ENCODE assay signal across 1 cellular context in the genomic region with DNA sequence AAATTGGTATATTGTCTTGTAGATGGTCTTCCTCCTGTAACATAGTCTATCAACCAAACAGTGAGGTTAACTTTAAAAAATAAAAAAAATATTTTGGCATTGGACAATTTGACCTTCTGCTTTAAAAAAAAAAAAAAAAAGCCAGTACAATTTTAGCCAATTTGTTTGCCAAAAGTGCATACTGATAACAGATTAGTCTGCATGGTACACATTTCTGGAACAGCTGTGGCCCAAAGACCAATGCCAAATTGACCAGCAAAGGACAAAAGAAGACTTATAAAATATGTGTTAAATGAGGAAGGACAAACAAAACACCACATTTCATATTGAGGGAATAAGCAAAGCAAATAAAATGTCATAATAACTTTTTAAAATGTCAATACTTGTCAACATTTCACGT. TPM values are rescaled to one million over a fixed set of nuclear protein-coding genes. Genes with fewer than 3 reads are reported as not detected.
"Had no signal": no experiment of that assay in that cellular context is flagged by ENCODE, and none has a peak within 500 bp of the region (broad histone marks: within the 10 kb centered on the region; RNA-seq: fewer than 3 reads in every experiment).

No MANE protein-coding gene starts in this region.

RNA-seq across cellular contexts. Expression of a gene that starts 20.8 kb away (rescaled TPM):
- total RNA-seq: MCF 10A had no signal
